Comparison of ENCODE assay signal across 9 cellular contexts in the genomic region with DNA sequence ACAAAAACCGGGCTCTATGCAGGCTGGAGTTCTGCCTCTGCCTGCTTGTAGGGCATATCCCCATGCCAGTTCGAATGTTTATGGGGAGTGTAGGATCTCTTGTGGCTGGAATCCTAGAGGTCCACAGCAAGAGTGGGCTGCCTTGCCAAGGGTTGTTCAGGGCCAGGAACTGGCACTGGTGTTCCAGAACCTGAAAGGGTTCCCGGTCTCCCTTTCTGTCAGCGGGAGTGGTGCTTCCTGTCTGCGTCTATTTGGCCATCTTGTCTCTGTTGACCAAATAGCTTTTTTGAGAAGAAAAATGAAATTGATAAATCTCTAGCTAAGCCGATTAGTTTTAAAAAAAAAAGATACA. TPM values are rescaled to one million over a fixed set of nuclear protein-coding genes. Genes with fewer than 3 reads are reported as not detected.
DNase-seq lines count a peak whose midpoint lies in the region; TF ChIP-seq lines count a peak whose summit lies in the region.
"Had no signal": no experiment of that assay in that cellular context is flagged by ENCODE, and none has a peak within 500 bp of the region (broad histone marks: within the 10 kb centered on the region; RNA-seq: fewer than 3 reads in every experiment).

No MANE protein-coding gene starts in this region.

- H3K27me3 ChIP-seq in left ventricle myocardium inferior (ENCODE audit: low read depth), result no peaks in the 10 kb centered on the region

- H3K27me3 Mint-ChIP-seq in activated CD4-positive, alpha-beta memory T cell treated with anti-CD3 and anti-CD28 coated beads, Interleukin-2, amount 10 ng/mL, durations not matched to agents 7 days and 5 days, result peaks cover 45% of the 10 kb centered on the region

- TF ChIP-seq CTCF in GM10248 (IDR thresholded peaks at IDR 0.05; ENCODE audit: control extremely low read depth, extremely low read depth, low read depth, missing control alignments) (peak; percentile 0), left ventricle myocardium inferior (IDR thresholded peaks at IDR 0.05; ENCODE audit: borderline replicate concordance) (no peak), retinal pigment epithelial cell (conservative IDR thresholded peaks at IDR 0.05; ENCODE audit: low read depth, low read length) (no peak)

- intact Hi-C loops in left ventricle myocardium inferior (cut with micrococcal nuclease), result no loop called here

- no peaks in the 10 kb centered on the region for H3K36me3 Mint-ChIP-seq in activated CD4-positive, alpha-beta memory T cell treated with anti-CD3 and anti-CD28 coated beads, Interleukin-2, amount 10 ng/mL, durations not matched to agents 7 days and 5 days (ENCODE audit: low read depth)

- peaks cover 12% of the 10 kb centered on the region for H3K4me1 Mint-ChIP-seq in activated CD4-positive, alpha-beta memory T cell treated with anti-CD3 and anti-CD28 coated beads, Interleukin-2, amount 10 ng/mL, durations not matched to agents 7 days and 5 days

- peak overlapping the region; percentile 76 for H3K4me3 Mint-ChIP-seq in activated CD4-positive, alpha-beta memory T cell treated with anti-CD3 and anti-CD28 coated beads, Interleukin-2, amount 10 ng/mL, durations not matched to agents 7 days and 5 days

- H3K4me1 ChIP-seq in left ventricle myocardium inferior, result peaks cover 14% of the 10 kb centered on the region

- H3K9me3 Mint-ChIP-seq in activated CD4-positive, alpha-beta memory T cell treated with anti-CD3 and anti-CD28 coated beads, Interleukin-2, amount 10 ng/mL, durations not matched to agents 7 days and 5 days, result no peaks in the 10 kb centered on the region

- CTCF ChIA-PET in GM10248 (lab: Yijun Ruan, JAX), result interaction anchor here (0.8 to 1.7 kb wide), 8 partner anchors 17 to 617 kb away, joined by 3 to 8 read pairs (median 4); no protein-coding TSS in a partner anchor
- CTCF ChIA-PET in activated CD4-positive, alpha-beta memory T cell treated with anti-CD3 and anti-CD28 coated beads, Interleukin-2, amount 10 ng/mL, durations not matched to agents 7 days and 5 days (lab: Charles Lee), result interaction anchor here (1.1 to 2.5 kb wide), 4 partner anchors 36 to 408 kb away, joined by 3 to 13 read pairs (median 8); partner anchors contain the start of gene GABARAPL1

- no peak for DNase-seq in GM10248 (ENCODE audit: extremely low spot score)
- DNase-seq in activated CD4-positive, alpha-beta memory T cell treated with anti-CD3 and anti-CD28 coated beads, Interleukin-2, amount 10 ng/mL, durations not matched to agents 7 days and 5 days, result no peak
- DNase-seq in left ventricle myocardium inferior, result no peak
- DNase-seq in retinal pigment epithelial cell (ENCODE audit: low read depth), result no peak
- DNase-seq in HUDEP-2 (lab: John Stamatoyannopoulos, UW; ENCODE audit: unreplicated experiment in 76 of 76), result no peak
- DNase-seq in foreskin melanocyte, result no peak
- no peak for DNase-seq in NCI-H2171 treated with DMSO at 0.1 percent for 48 hours (lab: John Stamatoyannopoulos, UW)
- DNase-seq in central memory CD4-positive, alpha-beta T cell, result no peak

- H3K4me3 ChIP-seq in left ventricle myocardium inferior (peak overlapping the region; percentile 71), retinal pigment epithelial cell (ENCODE audit: low read length) (peak overlapping the region; percentile 71)

- no peaks in the 10 kb centered on the region for H3K36me3 ChIP-seq in left ventricle myocardium inferior

- POLR2A ChIA-PET in GM10248 (lab: Yijun Ruan, JAX), result no interaction called here
- POLR2A ChIA-PET in activated CD4-positive, alpha-beta memory T cell treated with anti-CD3 and anti-CD28 coated beads, Interleukin-2, amount 10 ng/mL, durations not matched to agents 7 days and 5 days (lab: Charles Lee), result no interaction called here

- peak overlapping the region; percentile 86 for H3K27ac ChIP-seq in left ventricle myocardium inferior (replicated peaks)

- no peak overlapping the region for H3K27ac Mint-ChIP-seq in activated CD4-positive, alpha-beta memory T cell treated with anti-CD3 and anti-CD28 coated beads, Interleukin-2, amount 10 ng/mL, durations not matched to agents 7 days and 5 days

- H3K9me3 ChIP-seq in left ventricle myocardium inferior (replicated peaks), result no peaks in the 10 kb centered on the region

RNA-seq across cellular contexts. Expression of gene OLR1, which starts 17.8 kb away (rescaled TPM):
- total RNA-seq in activated CD4-positive, alpha-beta memory T cell treated with anti-CD3 and anti-CD28 coated beads, Interleukin-2, amount 10 ng/mL, durations not matched to agents 7 days and 5 days, result not detected
- total RNA-seq in left ventricle myocardium inferior, result 0.55 TPM
- total RNA-seq: LHCN-M2 had no signal

RNA-seq across cellular contexts. Expression of gene CLEC7A, which starts 24.1 kb away (rescaled TPM):
- total RNA-seq in activated CD4-positive, alpha-beta memory T cell treated with anti-CD3 and anti-CD28 coated beads, Interleukin-2, amount 10 ng/mL, durations not matched to agents 7 days and 5 days, result not detected
- 1.3 TPM for total RNA-seq in left ventricle myocardium inferior
- total RNA-seq: LHCN-M2 had no signal

RNA-seq across cellular contexts. Expression of gene TMEM52B, which starts 24.7 kb away (rescaled TPM):
- not detected for total RNA-seq in activated CD4-positive, alpha-beta memory T cell treated with anti-CD3 and anti-CD28 coated beads, Interleukin-2, amount 10 ng/mL, durations not matched to agents 7 days and 5 days
- not detected for total RNA-seq in left ventricle myocardium inferior
- total RNA-seq: LHCN-M2 had no signal

RNA-seq across cellular contexts. Expression of gene CLEC1A, which starts 55.3 kb away (rescaled TPM):
- total RNA-seq in activated CD4-positive, alpha-beta memory T cell treated with anti-CD3 and anti-CD28 coated beads, Interleukin-2, amount 10 ng/mL, durations not matched to agents 7 days and 5 days, result not detected
- total RNA-seq in left ventricle myocardium inferior, result 2.4 TPM
- total RNA-seq: LHCN-M2 had no signal

RNA-seq across cellular contexts. Expression of gene GABARAPL1, which starts 58.6 kb away (rescaled TPM):
- total RNA-seq in activated CD4-positive, alpha-beta memory T cell treated with anti-CD3 and anti-CD28 coated beads, Interleukin-2, amount 10 ng/mL, durations not matched to agents 7 days and 5 days, result 10 to 100 TPM; 13.1 to 14.0 TPM
- total RNA-seq in left ventricle myocardium inferior, result 360 TPM
